ENCODE assay signal across 6 cellular contexts in genomic region chr10:30300728-30301127, GRCh38.
"Had no signal": no experiment of that assay in that cellular context is flagged by ENCODE, and none has a peak within 500 bp of the region (broad histone marks: within the 10 kb centered on the region; RNA-seq: fewer than 3 reads in every experiment).

No MANE protein-coding gene starts in this region.

- H3K4me2 ChIP-seq: KMS-11 had no signal

- DNase-seq: IMR-90, KBM-7, KG1 had no signal

- FAIRE-seq: HTR-8/SVneo had no signal

- H3K27ac ChIP-seq: HL-60, KMS-11 had no signal

- H3K9ac ChIP-seq: KMS-11 had no signal
